Comparison of ENCODE assay signal across 16 cellular contexts in the genomic region with DNA sequence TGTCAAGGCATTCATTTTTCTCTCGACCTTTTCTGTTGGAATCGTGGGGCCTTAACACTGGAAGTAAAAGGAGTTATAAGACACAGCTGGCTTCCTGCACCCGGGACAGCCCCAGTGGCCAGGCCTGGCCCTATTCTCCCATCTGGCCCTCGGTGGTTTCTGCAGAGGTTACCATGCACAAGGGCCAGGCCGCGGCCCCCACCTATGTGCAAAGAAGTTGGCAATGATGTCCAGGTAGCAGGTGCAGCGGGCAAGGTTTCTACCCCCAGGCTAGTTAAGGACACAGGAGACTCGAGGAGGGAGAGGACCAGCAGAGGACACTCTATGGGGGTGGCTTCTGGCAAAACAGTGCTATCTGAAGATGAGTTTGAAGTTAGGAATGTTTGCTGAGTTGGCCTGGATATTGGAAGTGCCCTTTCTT.
A peak's percentile ranks its signal among the peaks of the same experiment; 100 is the strongest.
DNase-seq lines count a peak whose midpoint lies in the region; ATAC-seq and TF ChIP-seq lines count a peak whose summit lies in the region.
"Had no signal": no experiment of that assay in that cellular context is flagged by ENCODE, and none has a peak within 500 bp of the region (broad histone marks: within the 10 kb centered on the region; RNA-seq: fewer than 3 reads in every experiment).

No MANE protein-coding gene starts in this region.

- no peak for DNase-seq in RWPE1 (ENCODE audit: low spot score)
- DNase-seq in fibroblast of pulmonary artery (ENCODE audit: low read depth) = peak; percentile 4
- DNase-seq in neuronal stem cell (ENCODE audit: low spot score) = no peak
- no peak for DNase-seq in tibial nerve (ENCODE audit: low spot score in 2 of 2)
- no peak for DNase-seq in RKO (ENCODE audit: low spot score)
- DNase-seq in NCI-H1105 (lab: John Stamatoyannopoulos, UW) = no peak
- DNase-seq in amniotic stem cell (lab: John Stamatoyannopoulos, UW) = no peak
- DNase-seq: activated B cell treated with CpG ODN at 0.5 μM for 24 hours; activated CD8-positive, alpha-beta memory T cell treated with anti-CD3 and anti-CD28 coated beads for 24 hours; dermis blood vessel endothelial cell; NCI-H146; NCI-H446; SHP77 treated with DMSO at 0.1 percent for 48 hours had no signal

- WGBS in neuronal stem cell (ENCODE audit: extremely low coverage in 2 of 2, insufficient read length in 2 of 2, insufficient replicate concordance in 1 of 2), 2 donors = no CpG with 5 or more reads among the region's 8 CpGs
- WGBS in tibial nerve, 2 donors = 84 to 86% methylated on average over 8 of the region's 8 CpGs

- POLR2A ChIA-PET in RWPE1 (lab: Yijun Ruan, JAX; ENCODE audit: low non-redundant PET) = no interaction called here

- no peak for ATAC-seq in HG03432 (IDR thresholded peaks at IDR 0.05; ENCODE audit: unreplicated experiment)
- ATAC-seq: esophagus mucosa, left lung had no signal

- TF ChIP-seq POLR2A in tibial nerve (IDR thresholded peaks at IDR 0.05) = no peak

- no peak overlapping the region for H3K18ac ChIP-seq in neuronal stem cell (ENCODE audit: low read length)

- no peak overlapping the region for H3K4ac ChIP-seq in neuronal stem cell (ENCODE audit: low read length)

- no peak overlapping the region for H3K4me2 ChIP-seq in neuronal stem cell (ENCODE audit: insufficient read depth, low read length, poor library complexity, severe bottlenecking)

- H3K9ac ChIP-seq in neuronal stem cell (ENCODE audit: low read depth, low read length, poor library complexity) = no peak overlapping the region

- H4K91ac ChIP-seq in neuronal stem cell (ENCODE audit: low read depth, low read length, poor library complexity) = no peak overlapping the region

- no peak overlapping the region for H2BK12ac ChIP-seq in neuronal stem cell (ENCODE audit: low read length)

- CTCF ChIA-PET in RWPE1 (lab: Yijun Ruan, JAX) = no interaction called here

- H3K23ac ChIP-seq in neuronal stem cell (ENCODE audit: low read depth, low read length, poor library complexity) = no peak overlapping the region

- H2BK120ac ChIP-seq in neuronal stem cell (ENCODE audit: low read depth, low read length) = no peak overlapping the region

- H3K79me1 ChIP-seq in neuronal stem cell (ENCODE audit: low read depth, low read length) = no peaks in the 10 kb centered on the region

- H4K8ac ChIP-seq in neuronal stem cell (ENCODE audit: low read depth, low read length) = no peak overlapping the region

- H3K36me3 ChIP-seq in neuronal stem cell (replicated peaks in 1 of 2; ENCODE audit: control insufficient read depth in 2 of 2, insufficient read depth in 2 of 2, low read length in 2 of 2) = no peaks in the 10 kb centered on the region
- H3K36me3 ChIP-seq in tibial nerve = no peaks in the 10 kb centered on the region
- H3K36me3 ChIP-seq: left lung had no signal

- H3K9me3 ChIP-seq in neuronal stem cell (replicated peaks in 1 of 2; ENCODE audit: control insufficient read depth in 2 of 2, insufficient read depth in 1 of 2, low read depth in 1 of 2, low read length in 2 of 2) = peaks cover 3 to 9% of the 10 kb centered on the region in 2 donors
- peaks cover 0 to 7% (median 0%) of the 10 kb centered on the region in 4 donors for H3K9me3 ChIP-seq in tibial nerve
- H3K9me3 ChIP-seq: left lung had no signal

- H3K4me1 ChIP-seq in neuronal stem cell (ENCODE audit: control insufficient read depth in 2 of 2, insufficient read depth in 1 of 2, low read depth in 1 of 2, low read length in 2 of 2) = peaks cover 1 to 2% of the 10 kb centered on the region in 2 donors
- H3K4me1 ChIP-seq in tibial nerve = peaks cover 0 to 36% (median 20%) of the 10 kb centered on the region in 4 donors

- no peak for TF ChIP-seq EP300 in tibial nerve (IDR thresholded peaks at IDR 0.05)

- no peak overlapping the region for H2AFZ ChIP-seq in neuronal stem cell (ENCODE audit: low read length)

- H2AK5ac ChIP-seq in neuronal stem cell (ENCODE audit: low read depth, low read length) = peak overlapping the region; percentile 36

- no peak overlapping the region for H2BK5ac ChIP-seq in neuronal stem cell (ENCODE audit: low read length)

- no peak overlapping the region for H3K14ac ChIP-seq in neuronal stem cell (ENCODE audit: low read length)

- H3K27me3 ChIP-seq in neuronal stem cell (ENCODE audit: control insufficient read depth in 3 of 3, insufficient read depth in 3 of 3, low read depth in 1 of 3, low read length in 3 of 3) (peaks cover 0 to 26% (median 0%) of the 10 kb centered on the region in 3 experiments), tibial nerve (no peaks in the 10 kb centered on the region)
- H3K27me3 ChIP-seq: left lung had no signal

- TF ChIP-seq CTCF in RWPE1 (conservative IDR thresholded peaks at IDR 0.05; ENCODE audit: low read depth) (no peak), fibroblast of pulmonary artery (IDR thresholded peaks at IDR 0.05; ENCODE audit: low read length, missing control alignments) (no peak), tibial nerve (IDR thresholded peaks at IDR 0.05) (no peak)

- H3K27ac ChIP-seq in RWPE1 (peak overlapping the region; percentile 70), neuronal stem cell (replicated peaks; ENCODE audit: low read length) (no peak overlapping the region), tibial nerve (peak overlapping the region; percentile 37 to 94 (median 84))

- no peak overlapping the region for H2BK15ac ChIP-seq in neuronal stem cell (ENCODE audit: low read length)

- H3K4me3 ChIP-seq in fibroblast of pulmonary artery (replicated peaks; ENCODE audit: low read depth, low read length) = no peak overlapping the region
- H3K4me3 ChIP-seq in neuronal stem cell (ENCODE audit: low read length in 2 of 2) = no peak overlapping the region
- no peak overlapping the region for H3K4me3 ChIP-seq in tibial nerve
- H3K4me3 ChIP-seq: left lung had no signal
